Comparison of ENCODE assay signal across 1 cellular context in genomic region chr15:36362508-36362907, GRCh38.
TF ChIP-seq lines count a peak whose summit lies in the region.

No MANE protein-coding gene starts in this region.

TF ChIP-seq in IMR-90, 13 proteins besides CTCF, POLR2A, EP300 and RAD21 (continued from another document):
- TF ChIP-seq MAZ (IDR thresholded peaks at IDR 0.05; ENCODE audit: borderline replicate concordance, low read depth, low read length) = no peak
- TF ChIP-seq, protein P1, sequence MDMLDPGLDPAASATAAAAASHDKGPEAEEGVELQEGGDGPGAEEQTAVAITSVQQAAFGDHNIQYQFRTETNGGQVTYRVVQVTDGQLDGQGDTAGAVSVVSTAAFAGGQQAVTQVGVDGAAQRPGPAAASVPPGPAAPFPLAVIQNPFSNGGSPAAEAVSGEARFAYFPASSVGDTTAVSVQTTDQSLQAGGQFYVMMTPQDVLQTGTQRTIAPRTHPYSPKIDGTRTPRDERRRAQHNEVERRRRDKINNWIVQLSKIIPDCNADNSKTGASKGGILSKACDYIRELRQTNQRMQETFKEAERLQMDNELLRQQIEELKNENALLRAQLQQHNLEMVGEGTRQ (IDR thresholded peaks at IDR 0.05; ENCODE audit: low read depth, low read length) = no peak
- no peak for TF ChIP-seq SMC3 (IDR thresholded peaks at IDR 0.05; ENCODE audit: low read depth, low read length)
- no peak for TF ChIP-seq RCOR1 (IDR thresholded peaks at IDR 0.05; ENCODE audit: insufficient replicate concordance, low read length)
- TF ChIP-seq BHLHE40 (IDR thresholded peaks at IDR 0.05; ENCODE audit: low read depth, low read length) = no peak
- no peak for TF ChIP-seq RFX5 (IDR thresholded peaks at IDR 0.05; ENCODE audit: low read depth, low read length)
- no peak for TF ChIP-seq MXI1 (IDR thresholded peaks at IDR 0.05; ENCODE audit: borderline replicate concordance, low read depth, low read length)
